In the genomic region with DNA sequence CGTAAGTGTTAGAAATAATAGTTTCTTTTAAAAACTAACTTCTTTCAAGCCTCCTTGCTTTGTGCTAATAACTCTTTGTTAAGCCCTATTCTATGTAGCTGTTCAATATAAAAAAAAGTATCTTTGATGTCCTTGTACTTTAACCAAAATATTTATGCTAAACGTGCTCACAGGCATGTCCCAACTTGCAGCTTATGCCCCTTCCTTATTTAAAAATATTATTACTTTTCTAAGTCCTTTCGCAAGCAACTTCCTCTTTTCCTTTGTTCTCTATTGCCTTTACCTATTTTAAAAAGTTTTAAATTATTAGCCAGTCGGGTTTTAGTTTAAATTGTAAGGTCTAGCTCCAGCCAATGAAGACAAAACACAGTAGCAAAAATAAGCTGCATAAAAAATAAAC, we compare ENCODE assay signal across 19 cellular contexts.
"Had no signal": no experiment of that assay in that cellular context is flagged by ENCODE, and none has a peak within 500 bp of the region (broad histone marks: within the 10 kb centered on the region; RNA-seq: fewer than 3 reads in every experiment).

No MANE protein-coding gene starts in this region.

- H3K27ac Mint-ChIP-seq: activated CD4-positive, alpha-beta T cell treated with anti-CD3 and anti-CD28 coated beads for 36 hours; activated naive CD4-positive, alpha-beta T cell treated with anti-CD3 and anti-CD28 coated beads, Interleukin-2, amount 50 U/mL, for 72 hours; activated T-helper 1 cell treated with anti-CD3 and anti-CD28 coated beads, Interleukin-12 subunit alpha, Interleukin-12 subunit beta, Interleukin-2, Interleukin-4 antibody, amounts not matched to agents 30 ng/mL and 10 ng/mL and 1 ng/mL, durations not matched to agents 14 hours and 24 hours and 36 hours; immature natural killer cell; stimulated activated memory B cell treated with anti-CD40 and anti-IgM and Interleukin-4, amounts not matched to agents 10 μg/mL and 1 μg/mL and 100 μg/mL, for 72 hours; type B pancreatic cell; WTC11 had no signal

- H3K36me3 ChIP-seq: adrenal gland, esophagus squamous epithelium, spleen had no signal

- H3K27me3 ChIP-seq: adrenal gland, testis had no signal

- H3K4me1 ChIP-seq: adrenal gland, esophagus squamous epithelium, testis had no signal

- H3K27ac ChIP-seq: adrenal gland, esophagus squamous epithelium, spleen, testis had no signal

- H3K9me3 Mint-ChIP-seq: activated naive CD4-positive, alpha-beta T cell treated with anti-CD3 and anti-CD28 coated beads, Interleukin-2, amount 50 U/mL, for 72 hours; activated T-helper 1 cell treated with anti-CD3 and anti-CD28 coated beads, Interleukin-12 subunit alpha, Interleukin-12 subunit beta, Interleukin-2, Interleukin-4 antibody, amounts not matched to agents 30 ng/mL and 10 ng/mL and 1 ng/mL, durations not matched to agents 14 hours and 24 hours and 36 hours; immature natural killer cell; stimulated activated memory B cell treated with anti-CD40 and anti-IgM and Interleukin-4, amounts not matched to agents 10 μg/mL and 1 μg/mL and 100 μg/mL, for 72 hours; type B pancreatic cell; WTC11 had no signal

- H3K4me3 ChIP-seq: adrenal gland, esophagus squamous epithelium, spleen, testis had no signal

- H3K4me3 Mint-ChIP-seq: activated CD4-positive, alpha-beta T cell treated with anti-CD3 and anti-CD28 coated beads for 36 hours; activated T-helper 1 cell treated with anti-CD3 and anti-CD28 coated beads, Interleukin-12 subunit alpha, Interleukin-12 subunit beta, Interleukin-2, Interleukin-4 antibody, amounts not matched to agents 30 ng/mL and 10 ng/mL and 1 ng/mL, durations not matched to agents 14 hours and 24 hours and 36 hours; stimulated activated memory B cell treated with anti-CD40 and anti-IgM and Interleukin-4, amounts not matched to agents 10 μg/mL and 1 μg/mL and 100 μg/mL, for 72 hours; type B pancreatic cell; WTC11 had no signal

- H3K36me3 Mint-ChIP-seq: activated naive CD4-positive, alpha-beta T cell treated with anti-CD3 and anti-CD28 coated beads, Interleukin-2, amount 50 U/mL, for 72 hours; immature natural killer cell; stimulated activated memory B cell treated with anti-CD40 and anti-IgM and Interleukin-4, amounts not matched to agents 10 μg/mL and 1 μg/mL and 100 μg/mL, for 72 hours; type B pancreatic cell; WTC11 had no signal

- DNase-seq: activated CD4-positive, alpha-beta T cell treated with anti-CD3 and anti-CD28 coated beads for 36 hours; activated CD4-positive, alpha-beta T cell treated with anti-CD3 and anti-CD28 coated beads, Interleukin-2, amount 50 U/mL, for 48 hours; activated gamma-delta T cell treated with Interleukin-2 at 50 U/mL for 16 hours; activated T-cell treated with anti-CD3 and anti-CD28 coated beads for 4 hours; adrenal gland; cerebellar nuclear complex; cortex of kidney; esophagus squamous epithelium; immature natural killer cell; left ventricle myocardium superior; retina; spleen; stimulated activated CD4-positive, alpha-beta T cell treated with anti-CD3 and anti-CD28 coated beads, Interleukin-4, amount 100 ng/mL, for 4 hours; testis had no signal

- H3K9me3 ChIP-seq: adrenal gland, esophagus squamous epithelium, spleen, testis had no signal
